Comparison of ENCODE assay signal across 8 cellular contexts in genomic region chr1:25895365-25895990, GRCh38. TPM values are rescaled to one million over a fixed set of nuclear protein-coding genes. Genes with fewer than 3 reads are reported as not detected.
DNase-seq lines count a peak whose midpoint lies in the region; ATAC-seq and TF ChIP-seq lines count a peak whose summit lies in the region.

No MANE protein-coding gene starts in this region.

- peak; percentile 88 for TF ChIP-seq CTCF in BE2C (IDR thresholded peaks at IDR 0.05; ENCODE audit: low read depth, low read length)

- H3K27me3 ChIP-seq in BE2C: no peaks in the 10 kb centered on the region

- peaks cover 5% of the 10 kb centered on the region for H3K4me1 ChIP-seq in BE2C

- peak; percentile 64 for ATAC-seq in GM19328 (IDR thresholded peaks at IDR 0.05; ENCODE audit: unreplicated experiment)
- ATAC-seq in HG03521 (IDR thresholded peaks at IDR 0.05; ENCODE audit: unreplicated experiment): peak; percentile 90

- H3K36me3 ChIP-seq in BE2C: peaks cover 23% of the 10 kb centered on the region

- H3K9me3 ChIP-seq in BE2C: no peaks in the 10 kb centered on the region

- peak; percentile 83 for DNase-seq in BE2C
- peak; percentile 77 for DNase-seq in NCI-H69 (lab: John Stamatoyannopoulos, UW)
- peak; percentile 88 to 89 for DNase-seq in activated CD4-positive, alpha-beta T cell treated with anti-CD3 and anti-CD28 coated beads for 4 hours
- DNase-seq in cerebellum (ENCODE audit: low spot score): peak; percentile 96
- peak; percentile 97 for DNase-seq in left kidney (ENCODE audit: low read depth, low spot score)
- DNase-seq in stimulated activated CD4-positive, alpha-beta T cell treated with anti-CD3 and anti-CD28 coated beads, Interleukin-2, amount 100 ng/mL, for 4 hours (ENCODE audit: low read depth): peak; percentile 81

- no peak overlapping the region for H3K4me3 ChIP-seq in BE2C (ENCODE audit: low read depth, low read length)

RNA-seq across cellular contexts. Expression of gene STMN1, which starts 10.7 kb away (rescaled TPM):
- polyA plus RNA-seq in BE2C (2012; ENCODE audit: insufficient read depth, insufficient read length, low read depth): 259 TPM
- total RNA-seq in cerebellum: 281 TPM

RNA-seq across cellular contexts. Expression of gene PAQR7, which starts 20.0 kb away (rescaled TPM):
- polyA plus RNA-seq in BE2C (2012; ENCODE audit: insufficient read depth, insufficient read length, low read depth): 3.8 TPM
- total RNA-seq in cerebellum: 6.4 TPM

RNA-seq across cellular contexts. Expression of gene AUNIP, which starts 36.2 kb away (rescaled TPM):
- polyA plus RNA-seq in BE2C (2012; ENCODE audit: insufficient read depth, insufficient read length, low read depth): 3.3 TPM
- 1.9 TPM for total RNA-seq in cerebellum
